Comparison of ENCODE assay signal across 10 cellular contexts in genomic region chr14:72699852-72700257, GRCh38.
A peak's percentile ranks its signal among the peaks of the same experiment; 100 is the strongest.
DNase-seq lines count a peak whose midpoint lies in the region; ATAC-seq and TF ChIP-seq lines count a peak whose summit lies in the region.
"Had no signal": no experiment of that assay in that cellular context is flagged by ENCODE, and none has a peak within 500 bp of the region (broad histone marks: within the 10 kb centered on the region; RNA-seq: fewer than 3 reads in every experiment).

No MANE protein-coding gene starts in this region.

- peak overlapping the region; percentile 37 to 57 for H3K4me3 Mint-ChIP-seq in activated T-cell treated with anti-CD3 and anti-CD28 coated beads, Interleukin-2, amount 50 U/mL, for 72 hours
- no peak overlapping the region for H3K4me3 Mint-ChIP-seq in activated T-cell treated with anti-CD3 and anti-CD28 coated beads, Interleukin-2, amount 50 U/mL, for 4 hours
- H3K4me3 Mint-ChIP-seq in WTC11: no peak overlapping the region
- H3K4me3 Mint-ChIP-seq: activated naive CD8-positive, alpha-beta T cell treated with anti-CD3 and anti-CD28 coated beads, Interleukin-2, amount 10 ng/mL, durations not matched to agents 7 days and 5 days had no signal

- CTCF ChIA-PET in WTC11 (lab: Charles Lee): interaction anchor here (0.6 to 1.2 kb wide), 3 partner anchors 8 to 220 kb away, joined by 3 read pairs; no protein-coding TSS in a partner anchor

- no peaks in the 10 kb centered on the region for H3K36me3 ChIP-seq in prostate gland

- no peak overlapping the region for H3K4me3 ChIP-seq in prostate gland

- WGBS in prostate gland: 39% methylated on average over 3 of the region's 3 CpGs

- POLR2A ChIA-PET in WTC11 (lab: Charles Lee): interaction anchor here (0.7 kb wide), 1 partner anchor 118 kb away, joined by 3 read pairs; no protein-coding TSS in a partner anchor

- intact Hi-C loops in cardiac septum (cut with DNase I) (no loop called here), prostate gland (cut with DNase I) (no loop called here)

- no peaks in the 10 kb centered on the region for H3K36me3 Mint-ChIP-seq in activated T-cell treated with anti-CD3 and anti-CD28 coated beads, Interleukin-2, amount 50 U/mL, for 72 hours (ENCODE audit: insufficient read depth in 2 of 2)
- H3K36me3 Mint-ChIP-seq in activated T-cell treated with anti-CD3 and anti-CD28 coated beads, Interleukin-2, amount 50 U/mL, for 4 hours (ENCODE audit: insufficient read depth): no peaks in the 10 kb centered on the region
- no peaks in the 10 kb centered on the region for H3K36me3 Mint-ChIP-seq in WTC11

- TF ChIP-seq CTCF in WTC11 (IDR thresholded peaks at IDR 0.05): no peak
- no peak for TF ChIP-seq CTCF in prostate gland (IDR thresholded peaks at IDR 0.05)

- no peaks in the 10 kb centered on the region for H3K27me3 ChIP-seq in prostate gland (replicated peaks; ENCODE audit: insufficient read depth)

- H3K4me1 ChIP-seq in prostate gland (replicated peaks): no peaks in the 10 kb centered on the region

- peak; percentile 50 to 67 for ATAC-seq in activated T-cell treated with anti-CD3 and anti-CD28 coated beads, Interleukin-2, amount 50 U/mL, for 72 hours (replicated peaks in 1 of 2)
- ATAC-seq in activated T-cell treated with anti-CD3 and anti-CD28 coated beads, Interleukin-2, amount 50 U/mL, for 4 hours: no peak
- ATAC-seq in WTC11: peak; percentile 46; the same call in 1 of the 2 replicates
- no peak for ATAC-seq in GM21619 (IDR thresholded peaks at IDR 0.05; ENCODE audit: unreplicated experiment)

- peak in 1 of 2 donors; percentile 5 for DNase-seq in activated T-cell treated with anti-CD3 and anti-CD28 coated beads, Interleukin-2, amount 50 U/mL, for 72 hours
- DNase-seq in activated T-cell treated with anti-CD3 and anti-CD28 coated beads, Interleukin-2, amount 50 U/mL, for 4 hours: no peak
- DNase-seq in WTC11 (ENCODE audit: low spot score) (no peak), cardiac septum (ENCODE audit: low spot score) (peak; percentile 4), stromal cell of bone marrow (ENCODE audit: low read depth) (peak; percentile 90), prostate gland (ENCODE audit: low spot score) (no peak)
- DNase-seq in stimulated activated CD4-positive, alpha-beta T cell treated with anti-CD3 and anti-CD28 coated beads, Interleukin-1b, Interleukin-23, amount 100 ng/mL, for 48 hours: no peak
- DNase-seq: activated naive CD8-positive, alpha-beta T cell treated with anti-CD3 and anti-CD28 coated beads, Interleukin-2, amount 10 ng/mL, durations not matched to agents 7 days and 5 days; NCI-H1092 treated with DMSO at 0.1 percent for 48 hours had no signal

- H3K4me1 Mint-ChIP-seq in activated T-cell treated with anti-CD3 and anti-CD28 coated beads, Interleukin-2, amount 50 U/mL, for 72 hours (ENCODE audit: low read depth): peaks cover 15% of the 10 kb centered on the region
- peaks cover 3% of the 10 kb centered on the region for H3K4me1 Mint-ChIP-seq in activated T-cell treated with anti-CD3 and anti-CD28 coated beads, Interleukin-2, amount 50 U/mL, for 4 hours (ENCODE audit: low read depth)
- peaks cover 35% of the 10 kb centered on the region for H3K4me1 Mint-ChIP-seq in WTC11

- H3K9me3 ChIP-seq in prostate gland: no peaks in the 10 kb centered on the region

- H3K9me3 Mint-ChIP-seq in activated T-cell treated with anti-CD3 and anti-CD28 coated beads, Interleukin-2, amount 50 U/mL, for 72 hours: no peaks in the 10 kb centered on the region
- H3K9me3 Mint-ChIP-seq in activated T-cell treated with anti-CD3 and anti-CD28 coated beads, Interleukin-2, amount 50 U/mL, for 4 hours: no peaks in the 10 kb centered on the region
- H3K9me3 Mint-ChIP-seq in WTC11: 0 out of 2 replicates have a peak, but pooled peaks cover 4% of the 10 kb centered on the region
- H3K9me3 Mint-ChIP-seq: activated naive CD8-positive, alpha-beta T cell treated with anti-CD3 and anti-CD28 coated beads, Interleukin-2, amount 10 ng/mL, durations not matched to agents 7 days and 5 days had no signal

- H3K27ac ChIP-seq in prostate gland: no peak overlapping the region

- peak overlapping the region; percentile 82 for H3K27ac Mint-ChIP-seq in activated T-cell treated with anti-CD3 and anti-CD28 coated beads, Interleukin-2, amount 50 U/mL, for 72 hours
- peak overlapping the region; percentile 43; the same call in 1 of the 2 replicates for H3K27ac Mint-ChIP-seq in WTC11
- H3K27ac Mint-ChIP-seq: activated naive CD8-positive, alpha-beta T cell treated with anti-CD3 and anti-CD28 coated beads, Interleukin-2, amount 10 ng/mL, durations not matched to agents 7 days and 5 days had no signal

- no peaks in the 10 kb centered on the region for H3K27me3 Mint-ChIP-seq in activated T-cell treated with anti-CD3 and anti-CD28 coated beads, Interleukin-2, amount 50 U/mL, for 72 hours (ENCODE audit: low read depth)
- H3K27me3 Mint-ChIP-seq in activated T-cell treated with anti-CD3 and anti-CD28 coated beads, Interleukin-2, amount 50 U/mL, for 4 hours (ENCODE audit: low read depth): peaks cover 2% of the 10 kb centered on the region
- no peaks in the 10 kb centered on the region; the same call in 1 of the 2 replicates for H3K27me3 Mint-ChIP-seq in WTC11 (ENCODE audit: low read depth)

- no peak for TF ChIP-seq POLR2A in prostate gland (IDR thresholded peaks at IDR 0.05)

TF ChIP-seq in WTC11, 78 proteins besides CTCF, POLR2A, EP300 and RAD21:
- TF ChIP-seq, protein P1, sequence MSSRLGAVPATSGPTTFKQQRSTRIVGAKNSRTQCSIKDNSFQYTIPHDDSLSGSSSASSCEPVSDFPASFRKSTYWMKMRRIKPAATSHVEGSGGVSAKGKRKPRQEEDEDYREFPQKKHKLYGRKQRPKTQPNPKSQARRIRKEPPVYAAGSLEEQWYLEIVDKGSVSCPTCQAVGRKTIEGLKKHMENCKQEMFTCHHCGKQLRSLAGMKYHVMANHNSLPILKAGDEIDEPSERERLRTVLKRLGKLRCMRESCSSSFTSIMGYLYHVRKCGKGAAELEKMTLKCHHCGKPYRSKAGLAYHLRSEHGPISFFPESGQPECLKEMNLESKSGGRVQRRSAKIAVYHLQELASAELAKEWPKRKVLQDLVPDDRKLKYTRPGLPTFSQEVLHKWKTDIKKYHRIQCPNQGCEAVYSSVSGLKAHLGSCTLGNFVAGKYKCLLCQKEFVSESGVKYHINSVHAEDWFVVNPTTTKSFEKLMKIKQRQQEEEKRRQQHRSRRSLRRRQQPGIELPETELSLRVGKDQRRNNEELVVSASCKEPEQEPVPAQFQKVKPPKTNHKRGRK (CRISPR knock-in tag; IDR thresholded peaks at IDR 0.05; ENCODE audit: borderline replicate concordance): no peak
- peak; percentile 45; the same call in 1 of the 2 replicates for TF ChIP-seq ZNF263 (CRISPR knock-in tag; IDR thresholded peaks at IDR 0.05; ENCODE audit: low read depth)
- no peak for TF ChIP-seq ZNF396 (CRISPR knock-in tag; IDR thresholded peaks at IDR 0.05; ENCODE audit: borderline replicate concordance)
- TF ChIP-seq ZNF232 (CRISPR knock-in tag; IDR thresholded peaks at IDR 0.05): no peak

Comparison
In these comparisons a context has a peak if more than half of its experiments do, and no peak if none do; other contexts are left out.
1. ATAC-seq: peak in activated T-cell treated with anti-CD3 and anti-CD28 coated beads, Interleukin-2, amount 50 U/mL, for 72 hours (2 of 2) and WTC11 (single experiment); none in activated T-cell treated with anti-CD3 and anti-CD28 coated beads, Interleukin-2, amount 50 U/mL, for 4 hours (0 of 2) and GM21619 (single experiment).
2. H3K4me3 Mint-ChIP-seq: peak in activated T-cell treated with anti-CD3 and anti-CD28 coated beads, Interleukin-2, amount 50 U/mL, for 72 hours (2 of 2); none in activated T-cell treated with anti-CD3 and anti-CD28 coated beads, Interleukin-2, amount 50 U/mL, for 4 hours (single experiment) and WTC11 (single experiment).
3. DNase-seq: peak in cardiac septum (single experiment) and stromal cell of bone marrow (single experiment); none in activated T-cell treated with anti-CD3 and anti-CD28 coated beads, Interleukin-2, amount 50 U/mL, for 4 hours (single experiment), WTC11 (single experiment), stimulated activated CD4-positive, alpha-beta T cell treated with anti-CD3 and anti-CD28 coated beads, Interleukin-1b, Interleukin-23, amount 100 ng/mL, for 48 hours (single experiment) and prostate gland (single experiment).